ENCODE assay signal across 29 cellular contexts in genomic region chr2:222203031-222203430, GRCh38.
"Had no signal": no experiment of that assay in that cellular context is flagged by ENCODE, and none has a peak within 500 bp of the region (broad histone marks: within the 10 kb centered on the region; RNA-seq: fewer than 3 reads in every experiment).

No MANE protein-coding gene starts in this region.

- H3K4me1 ChIP-seq: Peyer's patch, SJSA1 had no signal

- ATAC-seq: activated naive CD8-positive, alpha-beta T cell treated with anti-CD3 and anti-CD28 coated beads, Interleukin-2, amount 50 U/mL, for 24 hours; PC-3; T-helper 17 cell had no signal

- H3K4me3 ChIP-seq: Peyer's patch, SJSA1 had no signal

- H3K36me3 ChIP-seq: brain microvascular endothelial cell, Peyer's patch, SJSA1 had no signal

- DNase-seq: activated B cell treated with CpG ODN at 0.5 μM for 24 hours; activated CD4-positive, alpha-beta memory T cell treated with anti-CD3 and anti-CD28 coated beads for 36 hours; activated CD4-positive, alpha-beta T cell treated with anti-CD3 and anti-CD28 coated beads for 4 hours; activated CD4-positive, alpha-beta T cell treated with anti-CD3 and anti-CD28 coated beads, Interleukin-2, amount 50 U/mL, for 1 hour; activated CD4-positive, CD25-positive, alpha-beta regulatory T cell treated with anti-CD3 and anti-CD28 coated beads, Interleukin-2, amount 50 U/mL, for 72 hours; activated CD8-positive, alpha-beta memory T cell treated with anti-CD3 and anti-CD28 coated beads, Interleukin-2, amount 50 U/mL, for 4 hours; activated effector memory CD4-positive, alpha-beta T cell treated with Interleukin-2 at 50 U/mL for 16 hours; activated naive CD4-positive, alpha-beta T cell treated with anti-CD3 and anti-CD28 coated beads, Interleukin-2, amount 10 ng/mL, durations not matched to agents 7 days and 5 days; activated naive CD8-positive, alpha-beta T cell treated with anti-CD3 and anti-CD28 coated beads, Interleukin-2, amount 50 U/mL, for 24 hours; activated T-cell treated with anti-CD3 and anti-CD28 coated beads, Interleukin-2, amount 50 U/mL, for 48 hours; anterior cingulate cortex; brain microvascular endothelial cell; central memory CD4-positive, alpha-beta T cell; Karpas-422; KBM-7; NCI-H187 treated with DMSO at 0.1 percent for 48 hours; NCI-H2081 treated with DMSO at 0.1 percent for 48 hours; NCI-H2171; NCI-H510A; NCI-H526; NK-92 treated with Interleukin-12 subunit alpha and Interleukin-12 subunit beta, amount 100 ng/mL, for 24 hours; PC-3; Peyer's patch; RPMI8226; SHP77 treated with DMSO at 0.1 percent for 48 hours; SK-N-SH; T-helper 17 cell had no signal

- H3K27ac ChIP-seq: brain microvascular endothelial cell, Peyer's patch, SJSA1, VCaP had no signal

- H3K27me3 ChIP-seq: brain microvascular endothelial cell, Peyer's patch had no signal

- H3K9me3 ChIP-seq: Peyer's patch, SJSA1, SK-N-SH had no signal
